ENCODE assay signal across 9 cellular contexts in the genomic region with DNA sequence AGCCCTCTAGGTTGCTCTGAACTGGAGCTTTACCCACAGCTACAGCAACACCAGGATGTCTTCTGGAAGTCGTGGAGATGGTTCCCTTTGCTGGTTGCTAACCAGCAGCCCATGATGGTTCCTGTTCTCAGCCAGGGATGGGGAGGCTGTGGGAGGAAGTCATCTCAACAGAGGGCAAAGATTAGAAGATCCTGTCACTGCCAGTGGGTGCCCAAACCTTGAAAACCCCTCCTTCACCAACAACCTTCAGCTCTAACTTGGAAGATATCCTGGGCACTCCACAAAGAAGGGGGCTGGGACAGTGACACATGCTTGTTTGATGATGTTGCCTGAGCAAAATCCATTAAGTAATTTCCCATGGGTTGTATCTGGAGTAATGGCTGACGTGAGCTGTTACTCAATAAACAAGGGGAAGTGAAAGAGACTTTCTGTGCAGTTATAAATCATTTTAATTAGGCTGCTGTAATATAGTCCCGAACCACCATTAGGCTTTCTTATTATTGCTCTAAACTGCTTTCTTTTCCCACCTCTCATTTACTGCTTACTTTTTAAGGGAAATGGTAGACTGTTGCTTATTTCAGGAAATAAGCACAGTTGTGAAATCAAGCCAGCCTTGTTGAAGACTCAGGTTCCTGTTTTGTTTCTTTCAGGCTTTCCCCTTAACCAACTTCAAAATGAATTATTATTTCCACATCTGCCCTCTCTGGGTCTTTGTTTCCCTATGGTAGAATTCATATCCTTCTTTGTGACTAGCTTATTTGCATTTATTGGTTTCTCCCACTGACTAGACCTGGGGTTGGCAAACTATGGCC.
A peak's percentile ranks its signal among the peaks of the same experiment; 100 is the strongest.
DNase-seq lines count a peak whose midpoint lies in the region; ATAC-seq, FAIRE-seq and TF ChIP-seq lines count a peak whose summit lies in the region.
"Had no signal": no experiment of that assay in that cellular context is flagged by ENCODE, and none has a peak within 500 bp of the region (broad histone marks: within the 10 kb centered on the region; RNA-seq: fewer than 3 reads in every experiment).

No MANE protein-coding gene starts in this region.

- H4K20me1 ChIP-seq in Karpas-422 (ENCODE audit: insufficient read depth, low read depth, low read length), result no peaks in the 10 kb centered on the region

- FAIRE-seq in GM12892 (lab: Jason Lieb, UNC), result peak; percentile 38

- H3K4me1 ChIP-seq in mesodermal cell (ENCODE audit: control insufficient read depth, insufficient read depth, low read length, poor library complexity, severe bottlenecking) (no peaks in the 10 kb centered on the region), Karpas-422 (ENCODE audit: low read length) (peaks cover 4% of the 10 kb centered on the region; the same call in 1 of the 2 replicates)

- no peaks in the 10 kb centered on the region for H3K36me3 Mint-ChIP-seq in T-helper 17 cell (ENCODE audit: low read depth)

- H3K9ac ChIP-seq in Karpas-422 (ENCODE audit: low read length), result no peak overlapping the region

- H3K27ac Mint-ChIP-seq in T-helper 17 cell, result no peak overlapping the region
- H3K27ac Mint-ChIP-seq: nephron had no signal

- H3K36me3 ChIP-seq in mesodermal cell (ENCODE audit: control insufficient read depth, insufficient read depth, low read length) (no peaks in the 10 kb centered on the region), Karpas-422 (ENCODE audit: insufficient read depth, low read length) (no peaks in the 10 kb centered on the region)

- H3K4me2 ChIP-seq in Karpas-422 (ENCODE audit: low read depth, low read length, poor library complexity, severe bottlenecking), result no peak overlapping the region

- ATAC-seq in HG02798 (IDR thresholded peaks at IDR 0.05; ENCODE audit: poor library complexity, unreplicated experiment) (peak; percentile 61), T-helper 17 cell (peak; percentile 27), GM21576 (IDR thresholded peaks at IDR 0.05; ENCODE audit: unreplicated experiment) (no peak)

- TF ChIP-seq POLR2A in GM12892 (IDR thresholded peaks at IDR 0.05; ENCODE audit: low read depth, low read length), result no peak

- no peaks in the 10 kb centered on the region for H3K9me2 ChIP-seq in Karpas-422 (replicated peaks; ENCODE audit: insufficient read depth, low read length)

- peak overlapping the region; percentile 31 for H3K27ac ChIP-seq in mesodermal cell (ENCODE audit: low read depth, low read length, severe bottlenecking)
- H3K27ac ChIP-seq in Karpas-422 (ENCODE audit: low read length), result no peak overlapping the region

- no peak overlapping the region for H2AFZ ChIP-seq in Karpas-422 (ENCODE audit: low read length)

- no peak for DNase-seq in GM12892 (ENCODE audit: insufficient read length)
- DNase-seq in T-helper 17 cell, result no peak
- no peak for DNase-seq in Karpas-422
- DNase-seq in HuH-7 (ENCODE audit: low spot score), result no peak
- no peak for DNase-seq in retina

- WGBS in mesodermal cell (ENCODE audit: insufficient coverage in 2 of 2), 2 experiments, result 71 to 100% methylated on average over 1 of the region's 3 CpGs

- H3K4me3 ChIP-seq in mesodermal cell (ENCODE audit: extremely low read depth, insufficient read depth, low read length, poor library complexity, severe bottlenecking) (no peak overlapping the region), Karpas-422 (ENCODE audit: low read length) (no peak overlapping the region)

- no peaks in the 10 kb centered on the region for H3K27me3 Mint-ChIP-seq in T-helper 17 cell

- H3K9me3 ChIP-seq in T-helper 17 cell (ENCODE audit: control insufficient read depth, low read length, poor library complexity, severe bottlenecking), result no peaks in the 10 kb centered on the region
- no peaks in the 10 kb centered on the region for H3K9me3 ChIP-seq in mesodermal cell (ENCODE audit: control insufficient read depth, low read length)
- no peaks in the 10 kb centered on the region for H3K9me3 ChIP-seq in Karpas-422 (ENCODE audit: low read length)

- H3K4me1 Mint-ChIP-seq in T-helper 17 cell, result no peaks in the 10 kb centered on the region
- H3K4me1 Mint-ChIP-seq: nephron had no signal

- no peaks in the 10 kb centered on the region for H3K79me2 ChIP-seq in Karpas-422 (ENCODE audit: low read length)

- no peaks in the 10 kb centered on the region; the same call in 1 of the 2 replicates for H3K27me3 ChIP-seq in Karpas-422 (ENCODE audit: low read length)

- H3K4me3 Mint-ChIP-seq in T-helper 17 cell, result no peak overlapping the region
- H3K4me3 Mint-ChIP-seq: nephron had no signal
